Comparison of ENCODE assay signal across 18 cellular contexts in the genomic region with DNA sequence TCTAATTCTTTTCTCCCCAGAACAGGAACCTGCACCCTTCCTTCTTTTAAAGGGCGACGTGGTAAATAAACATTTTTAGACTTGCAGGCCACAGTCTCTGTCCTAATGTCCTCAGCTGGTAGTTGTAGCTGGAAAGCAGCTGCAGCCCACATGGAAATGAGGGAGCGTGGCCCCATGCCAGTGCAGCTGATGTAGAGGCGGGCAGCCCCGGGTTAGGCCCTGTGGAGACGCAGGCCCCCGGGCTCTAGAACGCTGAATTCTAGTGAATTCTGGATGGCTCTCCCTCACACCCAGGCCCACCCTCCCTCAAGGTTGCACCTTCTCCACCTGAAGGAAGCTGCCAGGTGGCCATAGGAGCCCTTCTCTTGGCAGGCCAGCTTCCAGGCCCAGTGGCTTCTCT. TPM values are rescaled to one million over a fixed set of nuclear protein-coding genes. Genes with fewer than 3 reads are reported as not detected.
DNase-seq lines count a peak whose midpoint lies in the region; TF ChIP-seq lines count a peak whose summit lies in the region.
"Had no signal": no experiment of that assay in that cellular context is flagged by ENCODE, and none has a peak within 500 bp of the region (broad histone marks: within the 10 kb centered on the region; RNA-seq: fewer than 3 reads in every experiment).

No MANE protein-coding gene starts in this region.

- H3K4me1 Mint-ChIP-seq in activated T-helper 1 cell treated with anti-CD3 and anti-CD28 coated beads, Interleukin-12 subunit alpha, Interleukin-12 subunit beta, Interleukin-2, Interleukin-4 antibody, amounts not matched to agents 30 ng/mL and 10 ng/mL and 1 ng/mL, durations not matched to agents 14 hours and 24 hours and 36 hours (ENCODE audit: low read depth), result peaks cover 20% of the 10 kb centered on the region

- peaks cover 42 to 68% (median 65%) of the 10 kb centered on the region in 10 experiments for H3K4me1 ChIP-seq in BLaER1 treated with 17β-estradiol and CSF1 and Interleukin-3, amounts not matched to agents 10 nM and 100 nM
- peaks cover 0 to 46% (median 13%) of the 10 kb centered on the region in 3 donors for H3K4me1 ChIP-seq in esophagus squamous epithelium
- peaks cover 23 to 50% (median 40%) of the 10 kb centered on the region in 4 donors for H3K4me1 ChIP-seq in stomach

- H3K27me3 ChIP-seq in BLaER1 treated with 17β-estradiol and CSF1 and Interleukin-3, amounts not matched to agents 10 nM and 100 nM, result no peaks in the 10 kb centered on the region; a peak in 1 of 22 replicates
- no peaks in the 10 kb centered on the region for H3K27me3 ChIP-seq in esophagus squamous epithelium
- H3K27me3 ChIP-seq in stomach, result no peaks in the 10 kb centered on the region

- H3K9ac ChIP-seq in BLaER1 treated with 17β-estradiol and CSF1 and Interleukin-3, amounts not matched to agents 10 nM and 100 nM, result peak overlapping the region in 1 of 11 experiments; percentile 48; a peak in 3 of 22 replicates

- H3K4me3 Mint-ChIP-seq in activated T-helper 1 cell treated with anti-CD3 and anti-CD28 coated beads, Interleukin-12 subunit alpha, Interleukin-12 subunit beta, Interleukin-2, Interleukin-4 antibody, amounts not matched to agents 30 ng/mL and 10 ng/mL and 1 ng/mL, durations not matched to agents 14 hours and 24 hours and 36 hours, result no peak overlapping the region
- H3K4me3 Mint-ChIP-seq: activated CD4-positive, alpha-beta T cell treated with anti-CD3 and anti-CD28 coated beads for 36 hours had no signal

- no peak overlapping the region for H3K4me3 ChIP-seq in BLaER1 treated with 17β-estradiol and CSF1 and Interleukin-3, amounts not matched to agents 10 nM and 100 nM
- H3K4me3 ChIP-seq in esophagus squamous epithelium (no peak overlapping the region), stomach (no peak overlapping the region)
- H3K4me3 ChIP-seq: PC-9 had no signal

- H3K9me3 ChIP-seq in BLaER1 treated with 17β-estradiol and CSF1 and Interleukin-3, amounts not matched to agents 10 nM and 100 nM (replicated peaks in 1 of 11), result peaks cover 10 to 18% (median 16%) of the 10 kb centered on the region in 11 experiments
- H3K9me3 ChIP-seq in esophagus squamous epithelium (no peaks in the 10 kb centered on the region), stomach (no peaks in the 10 kb centered on the region)

- DNase-seq in esophagus squamous epithelium (lab: John Stamatoyannopoulos, UW) (no peak), midbrain (lab: John Stamatoyannopoulos, UW) (peak; percentile 79), stomach (no peak), NK-92 (lab: John Stamatoyannopoulos, UW; ENCODE audit: unreplicated experiment) (no peak), activated T-cell treated with anti-CD3 and anti-CD28 coated beads for 4 hours (no peak)
- no peak for DNase-seq in stimulated activated CD4-positive, alpha-beta T cell treated with anti-CD3 and anti-CD28 coated beads, Interleukin-12 subunit alpha, Interleukin-12 subunit beta, amount 100 ng/mL, for 4 hours
- no peak for DNase-seq in activated T-helper 1 cell treated with anti-CD3 and anti-CD28 coated beads, Interleukin-12 subunit alpha, Interleukin-12 subunit beta, Interleukin-2, Interleukin-4 antibody, amounts not matched to agents 30 ng/mL and 10 ng/mL and 1 ng/mL, durations not matched to agents 14 hours and 24 hours and 36 hours (ENCODE audit: low spot score)
- DNase-seq: activated CD4-positive, alpha-beta T cell treated with anti-CD3 and anti-CD28 coated beads for 36 hours; activated T-cell treated with anti-CD3 and anti-CD28 coated beads, Interleukin-2, amount 50 U/mL, for 1 hour; DMS79 treated with DMSO at 0.1 percent for 48 hours; effector CD8-positive, alpha-beta T cell; glutamatergic neuron; NCI-H2171; retina had no signal

- H3K4me2 ChIP-seq in BLaER1 treated with 17β-estradiol and CSF1 and Interleukin-3, amounts not matched to agents 10 nM and 100 nM, result peak overlapping the region in 10 of 11 experiments; percentile 12 to 77 (median 65); a peak in 19 of 22 replicates
- H3K4me2 ChIP-seq: PC-9 had no signal

- peaks cover 13 to 62% (median 50%) of the 10 kb centered on the region in 11 experiments; a peak in 18 of 22 replicates for H4K20me1 ChIP-seq in BLaER1 treated with 17β-estradiol and CSF1 and Interleukin-3, amounts not matched to agents 10 nM and 100 nM

- TF ChIP-seq CTCF in esophagus squamous epithelium (IDR thresholded peaks at IDR 0.05) (no peak), stomach (IDR thresholded peaks at IDR 0.05) (no peak)

- H3K27ac ChIP-seq in BLaER1 treated with 17β-estradiol and CSF1 and Interleukin-3, amounts not matched to agents 10 nM and 100 nM, result peak overlapping the region in 6 of 11 experiments; percentile 33 to 77 (median 65); a peak in 10 of 22 replicates
- H3K27ac ChIP-seq in esophagus squamous epithelium (peak overlapping the region; percentile 65 to 94 (median 88)), stomach (peak overlapping the region in 4 of 5 donors; percentile 66 to 90 (median 82))
- H3K27ac ChIP-seq: PC-9 had no signal

- H3K9me3 Mint-ChIP-seq in activated T-helper 1 cell treated with anti-CD3 and anti-CD28 coated beads, Interleukin-12 subunit alpha, Interleukin-12 subunit beta, Interleukin-2, Interleukin-4 antibody, amounts not matched to agents 30 ng/mL and 10 ng/mL and 1 ng/mL, durations not matched to agents 14 hours and 24 hours and 36 hours, result no peaks in the 10 kb centered on the region

- no peak overlapping the region for H3K27ac Mint-ChIP-seq in activated T-helper 1 cell treated with anti-CD3 and anti-CD28 coated beads, Interleukin-12 subunit alpha, Interleukin-12 subunit beta, Interleukin-2, Interleukin-4 antibody, amounts not matched to agents 30 ng/mL and 10 ng/mL and 1 ng/mL, durations not matched to agents 14 hours and 24 hours and 36 hours
- H3K27ac Mint-ChIP-seq: activated CD4-positive, alpha-beta T cell treated with anti-CD3 and anti-CD28 coated beads for 36 hours had no signal

- intact Hi-C loops in esophagus squamous epithelium (cut with DNase I), result no loop called here
- intact Hi-C loops in stomach (cut with DNase I; ENCODE audit: low total_unique reads), result no loop called here
- intact Hi-C loops in activated T-helper 1 cell treated with anti-CD3 and anti-CD28 coated beads, Interleukin-12 subunit alpha, Interleukin-12 subunit beta, Interleukin-2, Interleukin-4 antibody, amounts not matched to agents 30 ng/mL and 10 ng/mL and 1 ng/mL, durations not matched to agents 14 hours and 24 hours and 36 hours (cut with micrococcal nuclease), result no loop called here

- peaks cover 15% of the 10 kb centered on the region for H3K36me3 Mint-ChIP-seq in activated T-helper 1 cell treated with anti-CD3 and anti-CD28 coated beads, Interleukin-12 subunit alpha, Interleukin-12 subunit beta, Interleukin-2, Interleukin-4 antibody, amounts not matched to agents 30 ng/mL and 10 ng/mL and 1 ng/mL, durations not matched to agents 14 hours and 24 hours and 36 hours (ENCODE audit: low read depth)

- TF ChIP-seq EP300 in stomach (IDR thresholded peaks at IDR 0.05), result no peak

- H3K36me3 ChIP-seq in BLaER1 treated with 17β-estradiol and CSF1 and Interleukin-3, amounts not matched to agents 10 nM and 100 nM, result peaks cover 96 to 100% (median 99%) of the 10 kb centered on the region in 11 experiments
- H3K36me3 ChIP-seq in esophagus squamous epithelium, result peaks cover 3 to 98% (median 19%) of the 10 kb centered on the region in 3 donors
- H3K36me3 ChIP-seq in stomach, result peaks cover 22 to 65% (median 56%) of the 10 kb centered on the region in 4 donors

- no peaks in the 10 kb centered on the region for H3K27me3 Mint-ChIP-seq in activated T-helper 1 cell treated with anti-CD3 and anti-CD28 coated beads, Interleukin-12 subunit alpha, Interleukin-12 subunit beta, Interleukin-2, Interleukin-4 antibody, amounts not matched to agents 30 ng/mL and 10 ng/mL and 1 ng/mL, durations not matched to agents 14 hours and 24 hours and 36 hours (ENCODE audit: insufficient read depth)
- H3K27me3 Mint-ChIP-seq: activated CD4-positive, alpha-beta T cell treated with anti-CD3 and anti-CD28 coated beads for 36 hours had no signal

- no peak for TF ChIP-seq POLR2A in esophagus squamous epithelium (IDR thresholded peaks at IDR 0.05)
- TF ChIP-seq POLR2A in stomach (IDR thresholded peaks at IDR 0.05), result no peak

- WGBS in esophagus squamous epithelium, 2 donors, result 77 to 90% methylated on average over 3 to 8 of the region's 8 CpGs
- 45 to 81% (median 75%) methylated on average over 8 of the region's 8 CpGs for WGBS in stomach, 5 donors

RNA-seq across cellular contexts. Expression of gene PGPEP1L, which starts 52.3 kb away (rescaled TPM):
- total RNA-seq in esophagus squamous epithelium (not detected), stomach (not detected)
- polyA plus RNA-seq in stomach, result under 1 TPM in 1 of 3 donors, not detected in 2; 0.13 TPM
- not detected in 2 replicates for total RNA-seq in activated T-helper 1 cell treated with anti-CD3 and anti-CD28 coated beads, Interleukin-12 subunit alpha, Interleukin-12 subunit beta, Interleukin-2, Interleukin-4 antibody, amounts not matched to agents 30 ng/mL and 10 ng/mL and 1 ng/mL, durations not matched to agents 14 hours and 24 hours and 36 hours
- total RNA-seq: activated CD4-positive, alpha-beta T cell treated with anti-CD3 and anti-CD28 coated beads for 36 hours; lung microvascular endothelial cell; PC-9; T-helper 1 cell treated with Interleukin-12 subunit alpha and Interleukin-12 subunit beta and Interleukin-4 antibody, amounts not matched to agents 30 ng/mL and 1 ng/mL, for 36 hours had no signal
